ENCODE assay signal across 8 cellular contexts in genomic region chr17:28405632-28406477, GRCh38. TPM values are rescaled to one million over a fixed set of nuclear protein-coding genes. Genes with fewer than 3 reads are reported as not detected.
DNase-seq lines count a peak whose midpoint lies in the region; ATAC-seq, FAIRE-seq and TF ChIP-seq lines count a peak whose summit lies in the region.

Gene SLC46A1, minus strand, starts transcription at chr17:28406212. Its CDS starts 98 bp downstream, at chr17:28406114.

- H3K27ac ChIP-seq in brain microvascular endothelial cell = no peak within 1 kb of the TSS
- peak within 1 kb of the TSS in 1 of 2 donors; percentile 89 for H3K27ac ChIP-seq in small intestine (ENCODE audit: low read depth in 1 of 2, low read length in 1 of 2)

- peak; percentile 62 for ATAC-seq in GM19324 (IDR thresholded peaks at IDR 0.05; ENCODE audit: low FRiP score, unreplicated experiment)
- peak; percentile 85 for ATAC-seq in SK-N-SH treated with all-trans-retinoic acid at 6 μM for 48 hours

- DNase-seq in Ammon's horn (ENCODE audit: low spot score) = peak; percentile 72
- no peak for DNase-seq in Jurkat, Clone E6-1 (ENCODE audit: low read depth, low spot score)
- DNase-seq in brain microvascular endothelial cell = no peak
- peak; percentile 79 for DNase-seq in iPS-NIHi7 (ENCODE audit: extremely low spot score)
- peak; percentile 82 for DNase-seq in small intestine
- no peak for DNase-seq in effector CD4-positive, alpha-beta T cell

- no peak for TF ChIP-seq CTCF in brain microvascular endothelial cell (IDR thresholded peaks at IDR 0.05; ENCODE audit: low read depth, low read length, missing control alignments)

- H3K36me3 ChIP-seq in brain microvascular endothelial cell (replicated peaks) (no peaks in the 10 kb centered on the region), small intestine (ENCODE audit: control insufficient read depth in 2 of 2, insufficient read depth in 2 of 2, low read length in 2 of 2) (no peaks in the 10 kb centered on the region)

- in situ Hi-C loops in brain microvascular endothelial cell (cut with HindIII; ENCODE audit: low pct_ligation_motif_present, low sequenced_read_pairs) = no loop called here

- H3K4me1 ChIP-seq in small intestine (ENCODE audit: control insufficient read depth in 2 of 2, insufficient read depth in 1 of 2, low read depth in 1 of 2, low read length in 1 of 2) = peaks cover 0 to 3% of the 10 kb centered on the region in 2 donors

- H3K4me3 ChIP-seq in Jurkat, Clone E6-1 (ENCODE audit: low read length) = peak within 1 kb of the TSS; percentile 31
- H3K4me3 ChIP-seq in brain microvascular endothelial cell (ENCODE audit: low read depth, low read length) (peak within 1 kb of the TSS; percentile 61), small intestine (ENCODE audit: low read depth in 1 of 2, low read length in 2 of 2) (peak within 1 kb of the TSS; percentile 40 to 80)

- no peaks in the 10 kb centered on the region for H3K9me3 ChIP-seq in small intestine (ENCODE audit: control insufficient read depth, low read depth)

- WGBS in small intestine, 3 donors = 0 to 2% (median 1%) methylated on average over 57 to 70 of the region's 70 CpGs

- H3K27me3 ChIP-seq in brain microvascular endothelial cell (replicated peaks) = no peaks in the 10 kb centered on the region
- no peaks in the 10 kb centered on the region for H3K27me3 ChIP-seq in small intestine (ENCODE audit: control insufficient read depth in 2 of 2, insufficient read depth in 2 of 2, low read length in 2 of 2)

- FAIRE-seq in small intestine (lab: Jason Lieb, UNC) = no peak

TF ChIP-seq in SK-N-SH treated with all-trans-retinoic acid at 6 μM for 48 hours, 23 proteins besides CTCF, POLR2A, EP300 and RAD21:
- TF ChIP-seq, protein P1, sequence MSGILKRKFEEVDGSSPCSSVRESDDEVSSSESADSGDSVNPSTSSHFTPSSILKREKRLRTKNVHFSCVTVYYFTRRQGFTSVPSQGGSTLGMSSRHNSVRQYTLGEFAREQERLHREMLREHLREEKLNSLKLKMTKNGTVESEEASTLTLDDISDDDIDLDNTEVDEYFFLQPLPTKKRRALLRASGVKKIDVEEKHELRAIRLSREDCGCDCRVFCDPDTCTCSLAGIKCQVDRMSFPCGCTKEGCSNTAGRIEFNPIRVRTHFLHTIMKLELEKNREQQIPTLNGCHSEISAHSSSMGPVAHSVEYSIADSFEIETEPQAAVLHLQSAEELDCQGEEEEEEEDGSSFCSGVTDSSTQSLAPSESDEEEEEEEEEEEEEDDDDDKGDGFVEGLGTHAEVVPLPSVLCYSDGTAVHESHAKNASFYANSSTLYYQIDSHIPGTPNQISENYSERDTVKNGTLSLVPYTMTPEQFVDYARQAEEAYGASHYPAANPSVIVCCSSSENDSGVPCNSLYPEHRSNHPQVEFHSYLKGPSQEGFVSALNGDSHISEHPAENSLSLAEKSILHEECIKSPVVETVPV (CRISPR knock-in tag; IDR thresholded peaks at IDR 0.05) = no peak
- TF ChIP-seq ESRRG (CRISPR knock-in tag; IDR thresholded peaks at IDR 0.05) = 0 out of 2 replicates have a peak, but pooled peaks have one; percentile 58
- TF ChIP-seq ARNTL (CRISPR knock-in tag; IDR thresholded peaks at IDR 0.05; ENCODE audit: borderline replicate concordance, low read depth) = no peak
- TF ChIP-seq, protein P2, sequence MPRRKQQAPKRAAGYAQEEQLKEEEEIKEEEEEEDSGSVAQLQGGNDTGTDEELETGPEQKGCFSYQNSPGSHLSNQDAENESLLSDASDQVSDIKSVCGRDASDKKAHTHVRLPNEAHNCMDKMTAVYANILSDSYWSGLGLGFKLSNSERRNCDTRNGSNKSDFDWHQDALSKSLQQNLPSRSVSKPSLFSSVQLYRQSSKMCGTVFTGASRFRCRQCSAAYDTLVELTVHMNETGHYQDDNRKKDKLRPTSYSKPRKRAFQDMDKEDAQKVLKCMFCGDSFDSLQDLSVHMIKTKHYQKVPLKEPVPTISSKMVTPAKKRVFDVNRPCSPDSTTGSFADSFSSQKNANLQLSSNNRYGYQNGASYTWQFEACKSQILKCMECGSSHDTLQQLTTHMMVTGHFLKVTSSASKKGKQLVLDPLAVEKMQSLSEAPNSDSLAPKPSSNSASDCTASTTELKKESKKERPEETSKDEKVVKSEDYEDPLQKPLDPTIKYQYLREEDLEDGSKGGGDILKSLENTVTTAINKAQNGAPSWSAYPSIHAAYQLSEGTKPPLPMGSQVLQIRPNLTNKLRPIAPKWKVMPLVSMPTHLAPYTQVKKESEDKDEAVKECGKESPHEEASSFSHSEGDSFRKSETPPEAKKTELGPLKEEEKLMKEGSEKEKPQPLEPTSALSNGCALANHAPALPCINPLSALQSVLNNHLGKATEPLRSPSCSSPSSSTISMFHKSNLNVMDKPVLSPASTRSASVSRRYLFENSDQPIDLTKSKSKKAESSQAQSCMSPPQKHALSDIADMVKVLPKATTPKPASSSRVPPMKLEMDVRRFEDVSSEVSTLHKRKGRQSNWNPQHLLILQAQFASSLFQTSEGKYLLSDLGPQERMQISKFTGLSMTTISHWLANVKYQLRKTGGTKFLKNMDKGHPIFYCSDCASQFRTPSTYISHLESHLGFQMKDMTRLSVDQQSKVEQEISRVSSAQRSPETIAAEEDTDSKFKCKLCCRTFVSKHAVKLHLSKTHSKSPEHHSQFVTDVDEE (CRISPR knock-in tag; IDR thresholded peaks at IDR 0.05) = no peak

RNA-seq across cellular contexts. Expression of gene SLC46A1, which starts in this region (rescaled TPM):
- 0.70 TPM for polyA plus RNA-seq in Jurkat, Clone E6-1 (2012; ENCODE audit: insufficient read depth, insufficient read length)
- 100 to 1,000 TPM in 1 of 3 donors, 10 to 100 TPM in 2; 11.0 to 147 (median 81.1) TPM for polyA plus RNA-seq in small intestine

Comparison
In these comparisons a context has a peak if more than half of its experiments do, and no peak if none do; other contexts are left out.
1. DNase-seq: peak in Ammon's horn (single experiment), iPS-NIHi7 (single experiment) and small intestine (single experiment); none in Jurkat, Clone E6-1 (single experiment), brain microvascular endothelial cell (single experiment) and effector CD4-positive, alpha-beta T cell (single experiment).
2. Peak in every context shown above with its lines, with median percentiles within 50 percentile points of each other: H3K4me3 ChIP-seq.